In the genomic region with DNA sequence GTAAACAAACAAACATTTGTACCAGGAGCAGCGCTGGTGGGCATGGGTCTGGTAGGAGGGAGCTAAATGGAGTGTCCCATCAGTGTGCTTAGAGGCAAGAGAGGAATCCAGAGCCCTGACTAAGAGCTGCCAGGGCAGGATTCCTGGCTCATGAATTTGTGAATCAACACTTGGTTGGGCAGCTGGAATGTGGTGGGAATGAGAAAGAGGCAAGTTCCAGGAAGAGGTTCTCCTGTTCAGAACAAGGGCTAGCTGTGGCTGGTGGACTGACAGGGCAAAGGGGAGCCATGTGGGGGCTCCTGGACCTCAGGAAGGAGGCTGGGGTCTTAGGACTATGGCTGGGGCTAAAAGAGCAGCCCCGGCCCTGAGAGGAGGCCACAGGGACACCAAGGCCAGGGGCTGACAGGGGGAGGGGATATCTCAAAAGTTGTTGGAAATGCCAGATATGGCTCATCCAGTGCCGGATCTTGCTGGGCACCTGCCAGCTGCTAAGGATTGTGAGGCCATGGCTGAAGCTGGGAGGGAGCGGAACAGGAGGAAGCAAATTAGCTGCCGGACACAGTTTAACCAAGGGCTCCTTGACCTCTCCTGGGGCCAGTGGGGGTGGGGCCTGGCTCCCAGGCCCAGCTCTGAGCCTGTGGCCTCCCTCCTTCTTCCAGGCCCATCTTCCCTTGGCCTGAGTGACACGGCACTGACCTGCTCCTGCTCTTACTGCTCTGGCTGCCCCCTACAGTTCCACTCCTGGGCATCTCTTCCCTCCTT, we compare ENCODE assay signal across 10 cellular contexts. TPM values are rescaled to one million over a fixed set of nuclear protein-coding genes. Genes with fewer than 3 reads are reported as not detected.
DNase-seq lines count a peak whose midpoint lies in the region; ATAC-seq and TF ChIP-seq lines count a peak whose summit lies in the region.
"Had no signal": no experiment of that assay in that cellular context is flagged by ENCODE, and none has a peak within 500 bp of the region (broad histone marks: within the 10 kb centered on the region; RNA-seq: fewer than 3 reads in every experiment).

No MANE protein-coding gene starts in this region.

- H3K9me3 ChIP-seq in lower lobe of right lung (no peaks in the 10 kb centered on the region), aorta (ENCODE audit: control insufficient read depth, low read length) (no peaks in the 10 kb centered on the region)
- H3K9me3 ChIP-seq: BLaER1 had no signal

- ATAC-seq in lower lobe of right lung, result peak; percentile 84 to 87
- peak; percentile 81 for ATAC-seq in aorta (ENCODE audit: low FRiP score)

- no peak overlapping the region for H3K4me3 Mint-ChIP-seq in dendritic cell treated with granulocyte-macrophage colony-stimulating factor and Interleukin-4, amounts not matched to agents 40 ng/mL and 50 ng/mL, for 4 days

- intact Hi-C loops in dendritic cell treated with granulocyte-macrophage colony-stimulating factor and Interleukin-4, amounts not matched to agents 40 ng/mL and 50 ng/mL, for 4 days (cut with micrococcal nuclease), result no loop called here
- intact Hi-C loops in lower lobe of right lung (cut with DNase I) (no loop called here), aorta (cut with DNase I) (no loop called here)

- peaks cover 16% of the 10 kb centered on the region for H3K4me1 ChIP-seq in lower lobe of right lung
- H3K4me1 ChIP-seq in aorta (ENCODE audit: control insufficient read depth in 1 of 2, insufficient read depth in 2 of 2, low read length in 2 of 2), result no peaks in the 10 kb centered on the region
- H3K4me1 ChIP-seq: BLaER1 had no signal

- H3K27ac ChIP-seq in lower lobe of right lung (peak overlapping the region; percentile 74), aorta (ENCODE audit: low read depth in 1 of 2, low read length in 2 of 2) (peak overlapping the region; percentile 69 to 98)
- H3K27ac ChIP-seq: BLaER1 had no signal

- H3K27me3 Mint-ChIP-seq in dendritic cell treated with granulocyte-macrophage colony-stimulating factor and Interleukin-4, amounts not matched to agents 40 ng/mL and 50 ng/mL, for 4 days, result peaks cover 3% of the 10 kb centered on the region

- H3K27me3 ChIP-seq in lower lobe of right lung (ENCODE audit: low read depth) (no peaks in the 10 kb centered on the region), aorta (ENCODE audit: control insufficient read depth in 1 of 2, insufficient read depth in 2 of 2, low read length in 1 of 2) (no peaks in the 10 kb centered on the region)
- H3K27me3 ChIP-seq: BLaER1 had no signal

- no peaks in the 10 kb centered on the region for H3K36me3 Mint-ChIP-seq in dendritic cell treated with granulocyte-macrophage colony-stimulating factor and Interleukin-4, amounts not matched to agents 40 ng/mL and 50 ng/mL, for 4 days (ENCODE audit: low read depth)

- H3K9me3 Mint-ChIP-seq in dendritic cell treated with granulocyte-macrophage colony-stimulating factor and Interleukin-4, amounts not matched to agents 40 ng/mL and 50 ng/mL, for 4 days, result no peaks in the 10 kb centered on the region

- peak overlapping the region; percentile 46 for H3K27ac Mint-ChIP-seq in dendritic cell treated with granulocyte-macrophage colony-stimulating factor and Interleukin-4, amounts not matched to agents 40 ng/mL and 50 ng/mL, for 4 days

- no peak for TF ChIP-seq CTCF in lower lobe of right lung (IDR thresholded peaks at IDR 0.05)
- no peak for TF ChIP-seq CTCF in GM13976 (IDR thresholded peaks at IDR 0.05; ENCODE audit: borderline replicate concordance, control extremely low read depth, extremely low read depth, insufficient read depth, missing control alignments)

- no peak overlapping the region for H3K4me3 ChIP-seq in lower lobe of right lung
- H3K4me3 ChIP-seq in aorta (ENCODE audit: low read length in 2 of 2), result no peak overlapping the region
- H3K4me3 ChIP-seq: BLaER1 had no signal

- in situ Hi-C loops in GM13976 (cut with MboI; ENCODE audit: low sequenced_read_pairs, unreplicated experiment), result no loop called here

- peak; percentile 22 for DNase-seq in activated effector memory CD4-positive, alpha-beta T cell treated with anti-CD3 and anti-CD28 coated beads, Interleukin-2, amount 50 U/mL, for 16 hours
- no peak for DNase-seq in activated effector memory CD4-positive, alpha-beta T cell treated with Interleukin-2 at 50 U/mL for 16 hours
- DNase-seq in lower lobe of right lung (peak; percentile 68), aorta (peak; percentile 91 to 93), GM13976 (ENCODE audit: low spot score) (no peak), NCI-H774 (lab: John Stamatoyannopoulos, UW) (no peak)
- DNase-seq in stimulated activated CD4-positive, alpha-beta T cell treated with anti-CD3 and anti-CD28 coated beads, Interleukin-4, amount 100 ng/mL, for 1 hour, result no peak
- DNase-seq: activated CD4-positive, alpha-beta T cell treated with anti-CD3 and anti-CD28 coated beads, Interleukin-2, amount 50 U/mL, for 4 hours had no signal

- 28 to 34% methylated on average over 6 of the region's 6 CpGs for WGBS in aorta, 2 donors

- H3K36me3 ChIP-seq in lower lobe of right lung (no peaks in the 10 kb centered on the region), aorta (ENCODE audit: control insufficient read depth in 1 of 2, insufficient read depth in 2 of 2, low read length in 1 of 2) (no peaks in the 10 kb centered on the region)
- H3K36me3 ChIP-seq: BLaER1 had no signal

- peaks cover 34% of the 10 kb centered on the region for H3K4me1 Mint-ChIP-seq in dendritic cell treated with granulocyte-macrophage colony-stimulating factor and Interleukin-4, amounts not matched to agents 40 ng/mL and 50 ng/mL, for 4 days (ENCODE audit: low read depth)

RNA-seq across cellular contexts. Expression of a gene that starts 14.6 kb away (rescaled TPM):
- total RNA-seq in lower lobe of right lung (3.6 TPM), aorta (10 to 100 TPM in 1 of 2 donors, 1 to 10 TPM in 1; 6.1 to 12.0 TPM)
- polyA plus RNA-seq in aorta, result 1 to 10 TPM; 2.5 to 4.4 TPM

RNA-seq across cellular contexts. Expression of a gene that starts 39.4 kb away (rescaled TPM):
- total RNA-seq in lower lobe of right lung, result 6.5 TPM
- 1 to 10 TPM; 2.9 to 3.9 TPM for total RNA-seq in aorta
- polyA plus RNA-seq in aorta, result under 1 TPM; 0.50 to 0.54 TPM

RNA-seq across cellular contexts. Expression of a gene that starts 50.6 kb away (rescaled TPM):
- total RNA-seq in lower lobe of right lung (56.5 TPM), aorta (100 to 1,000 TPM; 159 to 201 TPM)
- polyA plus RNA-seq in aorta, result 100 to 1,000 TPM in 1 of 2 donors, 10 to 100 TPM in 1; 20.5 to 182 TPM

Comparison
In these comparisons a context has a peak if more than half of its experiments do, and no peak if none do; other contexts are left out.
1. DNase-seq: peak in activated effector memory CD4-positive, alpha-beta T cell treated with anti-CD3 and anti-CD28 coated beads, Interleukin-2, amount 50 U/mL, for 16 hours (single experiment), lower lobe of right lung (single experiment) and aorta (2 of 2); none in activated effector memory CD4-positive, alpha-beta T cell treated with Interleukin-2 at 50 U/mL for 16 hours (single experiment), GM13976 (single experiment), stimulated activated CD4-positive, alpha-beta T cell treated with anti-CD3 and anti-CD28 coated beads, Interleukin-4, amount 100 ng/mL, for 1 hour (single experiment) and NCI-H774 (single experiment).